In the genomic region with DNA sequence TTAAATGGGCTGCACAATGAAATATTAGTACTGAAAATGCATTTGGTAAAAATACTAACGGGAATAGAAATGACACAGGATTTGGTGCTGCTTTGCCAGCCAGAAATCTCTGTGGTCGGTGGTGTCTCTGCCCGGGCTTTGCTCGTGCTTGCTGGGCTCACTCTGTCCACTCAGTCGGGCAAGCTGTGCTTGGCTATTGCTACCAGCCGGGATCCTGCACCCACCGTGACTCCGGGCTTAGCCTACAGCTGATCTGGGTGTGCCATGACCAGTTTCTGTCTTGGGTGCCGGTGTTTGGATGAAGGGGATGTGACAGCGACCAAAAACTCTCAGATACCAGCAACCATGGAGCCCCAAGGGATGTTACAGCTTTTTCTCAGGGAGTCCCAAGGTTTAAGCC, we compare ENCODE assay signal across 28 cellular contexts.
"Had no signal": no experiment of that assay in that cellular context is flagged by ENCODE, and none has a peak within 500 bp of the region (broad histone marks: within the 10 kb centered on the region; RNA-seq: fewer than 3 reads in every experiment).

No MANE protein-coding gene starts in this region.

- ATAC-seq: activated CD4-positive, CD25-positive, alpha-beta regulatory T cell treated with anti-CD3 and anti-CD28 coated beads, Interleukin-2, amount 50 U/mL, for 24 hours; activated naive CD4-positive, alpha-beta T cell treated with anti-CD3 and anti-CD28 coated beads, Interleukin-2, amount 50 U/mL, for 72 hours; heart right ventricle; left lung; lower lobe of right lung; natural killer cell; right cardiac atrium; stimulated activated naive CD8-positive, alpha-beta T cell treated with anti-CD3 and anti-CD28 coated beads, Interleukin-15, Interleukin-2, amounts not matched to agents 100 U/mL and 50 U/mL, for 24 hours had no signal

- H3K4me1 Mint-ChIP-seq: activated CD4-positive, alpha-beta T cell treated with anti-CD3 and anti-CD28 coated beads, Interleukin-2, amount 10 ng/mL, durations not matched to agents 24 days and 14 days; central memory CD8-positive, alpha-beta T cell; natural killer cell had no signal

- H3K27me3 ChIP-seq: esophagus squamous epithelium, heart right ventricle, left lung, testis, transverse colon had no signal

- H3K4me3 ChIP-seq: esophagus squamous epithelium, heart right ventricle, left lung, lower lobe of right lung, testis, transverse colon had no signal

- H3K27ac ChIP-seq: epithelial cell of prostate, esophagus squamous epithelium, heart right ventricle, left lung, lower lobe of right lung, testis, transverse colon, WERI-Rb-1 had no signal

- FAIRE-seq: bronchial epithelial cell, colon, endometrium had no signal

- H3K9me3 ChIP-seq: esophagus squamous epithelium, lower lobe of right lung, testis, transverse colon had no signal

- DNase-seq: activated CD4-positive, alpha-beta memory T cell treated with anti-CD3 and anti-CD28 coated beads for 36 hours; activated CD4-positive, alpha-beta T cell treated with anti-CD3 and anti-CD28 coated beads, Interleukin-2, amount 10 ng/mL, durations not matched to agents 24 days and 14 days; activated CD8-positive, alpha-beta memory T cell treated with anti-CD3 and anti-CD28 coated beads, Interleukin-2, amount 50 U/mL, for 4 hours; activated naive CD4-positive, alpha-beta T cell; activated T-cell treated with anti-CD3 and anti-CD28 coated beads, Interleukin-2, amount 50 U/mL, for 1 hour; effector CD8-positive, alpha-beta T cell; esophagus squamous epithelium; foreskin melanocyte; heart right ventricle; left lung; lower lobe of right lung; mesenchymal stem cell; natural killer cell; stimulated activated CD4-positive, alpha-beta T cell treated with anti-CD3 and anti-CD28 coated beads, Interleukin-4, amount 100 ng/mL, for 1 hour; stimulated activated naive CD8-positive, alpha-beta T cell treated with anti-CD3 and anti-CD28 coated beads, Interleukin-15, Interleukin-2, amounts not matched to agents 100 U/mL and 50 U/mL, for 24 hours; T-helper 1 cell; testis; transverse colon; WERI-Rb-1 had no signal

- H3K4me1 ChIP-seq: esophagus squamous epithelium, heart right ventricle, left lung, lower lobe of right lung, testis, transverse colon had no signal

- H3K36me3 ChIP-seq: esophagus squamous epithelium, heart right ventricle, left lung, lower lobe of right lung, transverse colon, WERI-Rb-1 had no signal

- H3K27me3 Mint-ChIP-seq: activated CD4-positive, alpha-beta memory T cell treated with anti-CD3 and anti-CD28 coated beads for 36 hours; activated CD4-positive, alpha-beta T cell treated with anti-CD3 and anti-CD28 coated beads, Interleukin-2, amount 10 ng/mL, durations not matched to agents 24 days and 14 days; central memory CD8-positive, alpha-beta T cell had no signal

- H3K36me3 Mint-ChIP-seq: activated CD4-positive, alpha-beta memory T cell treated with anti-CD3 and anti-CD28 coated beads for 36 hours; natural killer cell had no signal

- H3K4me3 Mint-ChIP-seq: activated CD4-positive, alpha-beta memory T cell treated with anti-CD3 and anti-CD28 coated beads for 36 hours; activated CD4-positive, alpha-beta T cell treated with anti-CD3 and anti-CD28 coated beads, Interleukin-2, amount 10 ng/mL, durations not matched to agents 24 days and 14 days; central memory CD8-positive, alpha-beta T cell; natural killer cell; T-helper 2 cell treated with Interferon-gamma antibody and Interleukin-4, amounts not matched to agents 5 μg/mL and 100 μg/mL, for 36 hours had no signal

- H3K27ac Mint-ChIP-seq: activated CD4-positive, alpha-beta memory T cell treated with anti-CD3 and anti-CD28 coated beads for 36 hours; activated CD4-positive, alpha-beta T cell treated with anti-CD3 and anti-CD28 coated beads, Interleukin-2, amount 10 ng/mL, durations not matched to agents 24 days and 14 days; activated naive CD4-positive, alpha-beta T cell treated with anti-CD3 and anti-CD28 coated beads, Interleukin-2, amount 50 U/mL, for 72 hours; natural killer cell; T-helper 2 cell treated with Interferon-gamma antibody and Interleukin-4, amounts not matched to agents 5 μg/mL and 100 μg/mL, for 36 hours had no signal
